Comparison of ENCODE assay signal across 8 cellular contexts in the genomic region with DNA sequence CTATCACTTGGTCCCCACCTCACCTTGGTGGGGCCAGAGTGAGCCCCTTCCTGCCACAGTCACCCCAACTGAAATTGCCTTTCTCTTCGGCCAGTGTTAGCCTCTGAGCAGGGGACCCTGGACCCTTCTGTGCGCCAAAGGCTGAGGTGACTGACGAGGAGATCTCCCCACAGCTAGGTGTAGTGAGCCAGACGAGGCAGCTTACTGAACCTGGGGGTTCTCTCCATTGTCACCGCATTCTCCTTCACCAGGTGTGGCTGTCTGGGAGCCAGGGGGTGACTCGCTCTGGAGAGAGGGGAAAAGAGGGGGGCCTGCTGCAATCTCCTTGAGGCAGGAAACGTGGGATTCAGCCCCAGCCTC. TPM values are rescaled to one million over a fixed set of nuclear protein-coding genes. Genes with fewer than 3 reads are reported as not detected.
A peak's percentile ranks its signal among the peaks of the same experiment; 100 is the strongest.
DNase-seq lines count a peak whose midpoint lies in the region; ATAC-seq and TF ChIP-seq lines count a peak whose summit lies in the region.

No MANE protein-coding gene starts in this region.

- no peaks in the 10 kb centered on the region for H3K9me2 ChIP-seq in HCT116 (ENCODE audit: insufficient read depth)

- RAD21 ChIA-PET in HCT116 (lab: Charles Lee; ENCODE audit: low non-redundant PET in 1 of 2, low total read pairs in 2 of 2, uncharacterized antibody in 2 of 2, unreplicated experiment in 2 of 2), result no interaction called here

- peak; percentile 27 for TF ChIP-seq POLR2A in HCT116 (IDR thresholded peaks at IDR 0.05; ENCODE audit: borderline replicate concordance, extremely low read depth, insufficient read depth, insufficient read length)

- H3K9me3 ChIP-seq in HCT116 (ENCODE audit: control insufficient read depth in 1 of 2, insufficient read depth in 1 of 2, low read depth in 1 of 2, low read length in 2 of 2) (no peaks in the 10 kb centered on the region), right cardiac atrium (ENCODE audit: control insufficient read depth, low read length) (no peaks in the 10 kb centered on the region)

- no peaks in the 10 kb centered on the region for H3K27me3 Mint-ChIP-seq in activated CD4-positive, alpha-beta memory T cell treated with anti-CD3 and anti-CD28 coated beads, Interleukin-2, amount 10 ng/mL, durations not matched to agents 7 days and 5 days

- H3K36me3 ChIP-seq in HCT116 (ENCODE audit: control insufficient read depth in 1 of 2, insufficient read depth in 2 of 2, low read length in 2 of 2), result peaks cover 11 to 25% of the 10 kb centered on the region in 2 experiments

- TF ChIP-seq RAD21 in HCT116 (IDR thresholded peaks at IDR 0.05; ENCODE audit: low read depth), result no peak

- POLR2A ChIA-PET in HCT116 (lab: Charles Lee), result interaction anchor here (4.1 kb wide), 1 partner anchor 13 kb away, joined by 37 read pairs; no protein-coding TSS in a partner anchor
- POLR2A ChIA-PET in activated CD4-positive, alpha-beta memory T cell treated with anti-CD3 and anti-CD28 coated beads, Interleukin-2, amount 10 ng/mL, durations not matched to agents 7 days and 5 days (lab: Charles Lee), result interaction anchor here (1.0 to 5.5 kb wide), 4 partner anchors 10 to 191 kb away, joined by 3 to 51 read pairs (median 9); a partner anchor contains a TSS

- H3K4me3 ChIP-seq in HCT116 (replicated peaks in 1 of 2; ENCODE audit: low read depth in 1 of 2, low read length in 2 of 2) (peak overlapping the region; percentile 91 to 100), right cardiac atrium (ENCODE audit: low read length) (peak overlapping the region; percentile 83), skin epidermis (peak overlapping the region; percentile 79 to 98 (median 87))

- H3K27me3 ChIP-seq in HCT116 (ENCODE audit: insufficient read depth, low read length) (no peaks in the 10 kb centered on the region), right cardiac atrium (ENCODE audit: control insufficient read depth, insufficient read depth) (no peaks in the 10 kb centered on the region)

- H3K4me1 Mint-ChIP-seq in activated CD4-positive, alpha-beta memory T cell treated with anti-CD3 and anti-CD28 coated beads, Interleukin-2, amount 10 ng/mL, durations not matched to agents 7 days and 5 days, result peaks cover 36% of the 10 kb centered on the region

- H3K27ac Mint-ChIP-seq in activated CD4-positive, alpha-beta memory T cell treated with anti-CD3 and anti-CD28 coated beads, Interleukin-2, amount 10 ng/mL, durations not matched to agents 7 days and 5 days, result peak overlapping the region; percentile 96

- H3K36me3 Mint-ChIP-seq in activated CD4-positive, alpha-beta memory T cell treated with anti-CD3 and anti-CD28 coated beads, Interleukin-2, amount 10 ng/mL, durations not matched to agents 7 days and 5 days (ENCODE audit: low read depth), result peaks cover 25% of the 10 kb centered on the region

- H3K79me2 ChIP-seq in HCT116 (ENCODE audit: insufficient read depth, low read length), result peaks cover 51% of the 10 kb centered on the region

- H3K9ac ChIP-seq in HCT116 (ENCODE audit: low read length), result peak overlapping the region; percentile 100

- H3K4me2 ChIP-seq in HCT116 (ENCODE audit: low read length), result peak overlapping the region; percentile 96

- DNase-seq in HCT116 (ENCODE audit: low read depth, low spot score), result no peak
- no peak for DNase-seq in activated CD4-positive, alpha-beta memory T cell treated with anti-CD3 and anti-CD28 coated beads, Interleukin-2, amount 10 ng/mL, durations not matched to agents 7 days and 5 days
- no peak for DNase-seq in right cardiac atrium
- DNase-seq in RKO (ENCODE audit: low spot score), result no peak
- no peak for DNase-seq in NCI-H510A treated with DMSO at 0.1 percent for 48 hours (lab: John Stamatoyannopoulos, UW)
- DNase-seq in NCI-H2196 (lab: John Stamatoyannopoulos, UW; ENCODE audit: unreplicated experiment), result no peak

- H3K4me1 ChIP-seq in HCT116 (ENCODE audit: control insufficient read depth in 1 of 2, insufficient read depth in 2 of 2, low read length in 2 of 2), result peaks cover 12 to 25% of the 10 kb centered on the region in 2 experiments; a peak in 3 of 4 replicates
- H3K4me1 ChIP-seq in right cardiac atrium (ENCODE audit: control insufficient read depth, insufficient read depth, low read length), result peaks cover 9% of the 10 kb centered on the region

- H2AFZ ChIP-seq in HCT116 (ENCODE audit: low read depth, low read length, poor library complexity, severe bottlenecking), result no peak overlapping the region

- CTCF ChIA-PET in HCT116 (lab: Charles Lee), result no interaction called here
- CTCF ChIA-PET in activated CD4-positive, alpha-beta memory T cell treated with anti-CD3 and anti-CD28 coated beads, Interleukin-2, amount 10 ng/mL, durations not matched to agents 7 days and 5 days (lab: Charles Lee), result interaction anchor here (1.0 kb wide), 1 partner anchor 31 kb away, joined by 3 read pairs; no protein-coding TSS in a partner anchor

- BruUV-seq in HCT116 (replicated peaks; lab: Mats Ljungman, UMichigan), result no TSS peak

- no peak for TF ChIP-seq CTCF in HCT116 (IDR thresholded peaks at IDR 0.05 in 2 of 3, conservative IDR thresholded peaks at IDR 0.05 in 1 of 3; ENCODE audit: borderline replicate concordance in 1 of 3, insufficient read depth in 1 of 3, low read depth in 2 of 3, low read length in 2 of 3)

- ATAC-seq in HCT116 (no peak), right cardiac atrium (no peak), GM19463 (IDR thresholded peaks at IDR 0.05; ENCODE audit: unreplicated experiment) (no peak)

- 65% methylated on average over 7 of the region's 7 CpGs for WGBS in right cardiac atrium

- intact Hi-C loops in HCT116 (cut with micrococcal nuclease), result no loop called here
- intact Hi-C loops in right cardiac atrium (cut with DNase I), result no loop called here

- no peaks in the 10 kb centered on the region for H3K9me3 Mint-ChIP-seq in activated CD4-positive, alpha-beta memory T cell treated with anti-CD3 and anti-CD28 coated beads, Interleukin-2, amount 10 ng/mL, durations not matched to agents 7 days and 5 days

- H3K27ac ChIP-seq in HCT116 (ENCODE audit: low read depth, low read length) (peak overlapping the region; percentile 74), right cardiac atrium (ENCODE audit: low read length) (no peak overlapping the region), skin epidermis (peak overlapping the region in 9 of 21 experiments; percentile 89 to 98 (median 96))

- peak overlapping the region; percentile 92 for H3K4me3 Mint-ChIP-seq in activated CD4-positive, alpha-beta memory T cell treated with anti-CD3 and anti-CD28 coated beads, Interleukin-2, amount 10 ng/mL, durations not matched to agents 7 days and 5 days

- H4K20me1 ChIP-seq in HCT116 (ENCODE audit: insufficient read depth), result peaks cover 5% of the 10 kb centered on the region; the same call in 1 of the 2 replicates

TF ChIP-seq in HCT116, 20 proteins besides CTCF, POLR2A, EP300 and RAD21:
- TF ChIP-seq TCF7L2 (IDR thresholded peaks at IDR 0.05; ENCODE audit: borderline replicate concordance, extremely low read depth, insufficient read depth, insufficient read length) (no peak), SP1 (IDR thresholded peaks at IDR 0.05; ENCODE audit: low read depth) (no peak), SRF (IDR thresholded peaks at IDR 0.05; ENCODE audit: low read depth) (no peak), ELF1 (IDR thresholded peaks at IDR 0.05; ENCODE audit: borderline replicate concordance, low read depth) (no peak), ZFX (IDR thresholded peaks at IDR 0.05) (no peak), YY1 (IDR thresholded peaks at IDR 0.05; ENCODE audit: extremely low read depth, insufficient replicate concordance, low read depth, low read length) (no peak), JUND (IDR thresholded peaks at IDR 0.05) (no peak)

RNA-seq across cellular contexts. Expression of a gene that starts 1.3 kb away (rescaled TPM):
- total RNA-seq in HCT116 (2021; ENCODE audit: unreplicated experiment), result 2,379 TPM
- polyA plus RNA-seq in HCT116 (2012), result 2,859 and 3,193 TPM in 2 replicates
- 1,000 to 10,000 TPM; 1,605 to 1,659 TPM for total RNA-seq in activated CD4-positive, alpha-beta memory T cell treated with anti-CD3 and anti-CD28 coated beads, Interleukin-2, amount 10 ng/mL, durations not matched to agents 7 days and 5 days
- 1,000 to 10,000 TPM in 2 of 4 donors, 100 to 1,000 TPM in 2; 887 to 1,230 (median 1,019) TPM for total RNA-seq in right cardiac atrium
- 621 TPM for polyA plus RNA-seq in right cardiac atrium

RNA-seq across cellular contexts. Expression of a gene that starts 1.4 kb away (rescaled TPM):
- total RNA-seq in HCT116 (2021; ENCODE audit: unreplicated experiment) (86.9 TPM), right cardiac atrium (10 to 100 TPM; 64.4 to 90.4 (median 74.0) TPM)
- polyA plus RNA-seq in HCT116 (2012), result 126 and 168 TPM in 2 replicates
- total RNA-seq in activated CD4-positive, alpha-beta memory T cell treated with anti-CD3 and anti-CD28 coated beads, Interleukin-2, amount 10 ng/mL, durations not matched to agents 7 days and 5 days, result 10 to 100 TPM; 67.1 to 67.3 TPM
- 268 TPM for polyA plus RNA-seq in right cardiac atrium

RNA-seq across cellular contexts. Expression of a gene that starts 14.5 kb away (rescaled TPM):
- total RNA-seq in HCT116 (2021; ENCODE audit: unreplicated experiment), result 86.2 TPM
- polyA plus RNA-seq in HCT116 (2012), result 90.4 and 96.8 TPM in 2 replicates
- total RNA-seq in activated CD4-positive, alpha-beta memory T cell treated with anti-CD3 and anti-CD28 coated beads, Interleukin-2, amount 10 ng/mL, durations not matched to agents 7 days and 5 days, result 10 to 100 TPM; 37.7 to 40.4 TPM
- 10 to 100 TPM; 28.9 to 37.4 (median 32.6) TPM for total RNA-seq in right cardiac atrium
- 44.0 TPM for polyA plus RNA-seq in right cardiac atrium

RNA-seq across cellular contexts. Expression of a gene that starts 20.4 kb away (rescaled TPM):
- total RNA-seq in HCT116 (2021; ENCODE audit: unreplicated experiment) (21.7 TPM), right cardiac atrium (10 to 100 TPM; 10.1 to 14.0 (median 13.2) TPM)
- 13.1 and 14.4 TPM in 2 replicates for polyA plus RNA-seq in HCT116 (2012)
- total RNA-seq in activated CD4-positive, alpha-beta memory T cell treated with anti-CD3 and anti-CD28 coated beads, Interleukin-2, amount 10 ng/mL, durations not matched to agents 7 days and 5 days, result 1 to 10 TPM; 7.4 to 8.7 TPM
- 12.5 TPM for polyA plus RNA-seq in right cardiac atrium

RNA-seq across cellular contexts. Expression of a gene that starts 41.3 kb away (rescaled TPM):
- total RNA-seq in HCT116 (2021; ENCODE audit: unreplicated experiment) (54.8 TPM), right cardiac atrium (10 to 100 TPM in 1 of 4 donors, 1 to 10 TPM in 3; 5.9 to 89.3 (median 7.8) TPM)
- polyA plus RNA-seq in HCT116 (2012), result 114 and 161 TPM in 2 replicates
- total RNA-seq in activated CD4-positive, alpha-beta memory T cell treated with anti-CD3 and anti-CD28 coated beads, Interleukin-2, amount 10 ng/mL, durations not matched to agents 7 days and 5 days, result 1 to 10 TPM; 1.2 to 1.4 TPM
- 24.1 TPM for polyA plus RNA-seq in right cardiac atrium
